In the genomic region with DNA sequence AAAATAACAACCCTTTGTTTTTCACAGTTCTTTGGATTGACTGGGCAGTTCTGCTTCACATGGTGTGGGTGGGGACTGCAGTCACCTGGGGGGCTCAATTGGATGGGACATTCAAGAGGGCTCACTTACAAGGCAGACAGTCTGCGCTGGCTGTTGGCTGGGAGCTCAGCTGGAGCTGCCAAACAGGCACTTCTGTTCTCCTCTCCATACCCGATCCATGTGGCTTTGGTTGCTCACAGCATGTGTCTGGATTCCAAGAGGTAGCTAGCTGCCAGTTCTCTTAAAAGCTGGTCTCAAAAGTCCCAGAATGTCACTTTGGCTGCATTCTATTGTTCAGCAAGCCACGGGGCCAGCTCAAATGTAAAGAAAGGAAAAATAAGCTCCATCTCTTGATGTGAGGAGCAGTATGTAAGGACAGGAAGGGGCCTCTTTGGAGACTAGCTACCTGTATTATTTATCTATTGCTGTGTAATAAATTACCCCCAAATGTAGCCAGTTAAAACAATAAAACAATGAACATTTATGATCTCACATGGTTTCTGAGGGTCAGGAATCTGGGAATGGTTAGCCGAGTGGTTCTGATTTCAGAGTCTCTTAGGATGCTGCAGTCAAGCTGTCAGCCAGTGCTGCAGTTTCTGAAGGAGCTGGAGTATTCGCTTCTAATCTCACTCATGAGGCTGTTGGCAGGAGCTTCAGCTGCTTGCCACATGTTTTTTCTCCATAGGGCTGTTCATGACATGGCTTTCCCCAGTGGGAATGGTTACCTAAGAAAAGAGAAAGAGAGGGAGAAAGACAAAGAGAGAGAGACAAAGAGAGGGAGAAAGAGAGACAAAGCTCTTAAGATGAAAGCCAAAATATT, we compare ENCODE assay signal across 12 cellular contexts.
A peak's percentile ranks its signal among the peaks of the same experiment; 100 is the strongest.
DNase-seq lines count a peak whose midpoint lies in the region; ATAC-seq and TF ChIP-seq lines count a peak whose summit lies in the region.
"Had no signal": no experiment of that assay in that cellular context is flagged by ENCODE, and none has a peak within 500 bp of the region (broad histone marks: within the 10 kb centered on the region; RNA-seq: fewer than 3 reads in every experiment).

No MANE protein-coding gene starts in this region.

- WGBS in transverse colon (ENCODE audit: low coverage in 1 of 2), 2 donors: 33 to 42% methylated on average over 1 to 5 of the region's 5 CpGs

- intact Hi-C loops in transverse colon (cut with DNase I; ENCODE audit: low total_unique reads): no loop called here

- no peaks in the 10 kb centered on the region for H3K36me3 ChIP-seq in transverse colon
- H3K36me3 ChIP-seq: breast epithelium had no signal

- H3K4me1 ChIP-seq in transverse colon: peaks cover 0 to 5% (median 0%) of the 10 kb centered on the region in 4 donors
- H3K4me1 ChIP-seq: breast epithelium had no signal

- in situ Hi-C loops in astrocyte of the cerebellum (cut with HindIII; ENCODE audit: low sequenced_read_pairs) (no loop called here), transverse colon (cut with MboI; ENCODE audit: low pct_ligation_motif_present in 1 of 4, low pct_unique_long_range_greater_than_20kb in 1 of 4, low sequenced_read_pairs in 3 of 4) (no loop called here)

- H3K9me3 ChIP-seq in transverse colon: no peaks in the 10 kb centered on the region
- H3K9me3 ChIP-seq: breast epithelium had no signal

- H3K27me3 ChIP-seq in transverse colon: no peaks in the 10 kb centered on the region
- H3K27me3 ChIP-seq: breast epithelium had no signal

- ATAC-seq in GM18517 (IDR thresholded peaks at IDR 0.05; ENCODE audit: unreplicated experiment): no peak

- peak overlapping the region in 3 of 4 donors; percentile 23 to 46 (median 28) for H3K27ac ChIP-seq in transverse colon

- no peak for TF ChIP-seq POLR2A in transverse colon (IDR thresholded peaks at IDR 0.05)

- H3K4me3 ChIP-seq in astrocyte of the cerebellum (ENCODE audit: low read depth, low read length) (no peak overlapping the region), transverse colon (no peak overlapping the region)
- H3K4me3 ChIP-seq: breast epithelium had no signal

- DNase-seq in NCI-H2171 treated with DMSO at 0.1 percent for 48 hours (lab: John Stamatoyannopoulos, UW) (peak; percentile 4), NCI-H2171 (lab: John Stamatoyannopoulos, UW) (no peak), astrocyte of the cerebellum (ENCODE audit: low read depth) (peak; percentile 37), iPS-NIHi7 (ENCODE audit: extremely low spot score) (peak; percentile 43), transverse colon (no peak), amniotic stem cell (lab: John Stamatoyannopoulos, UW) (no peak), SKM-1 (lab: John Stamatoyannopoulos, UW; ENCODE audit: unreplicated experiment) (no peak)
- DNase-seq: ACHN; activated T-cell treated with anti-CD3 and anti-CD28 coated beads, Interleukin-2, amount 50 U/mL, for 24 hours; Karpas-422 had no signal

- TF ChIP-seq CTCF in astrocyte of the cerebellum (IDR thresholded peaks at IDR 0.05; ENCODE audit: low read depth, low read length, missing control alignments) (no peak), transverse colon (IDR thresholded peaks at IDR 0.05) (no peak)

- no peak for TF ChIP-seq EP300 in transverse colon (IDR thresholded peaks at IDR 0.05; ENCODE audit: low read depth)

Comparison
In these comparisons a context has a peak if more than half of its experiments do, and no peak if none do; other contexts are left out.
1. DNase-seq: peak in NCI-H2171 treated with DMSO at 0.1 percent for 48 hours (single experiment), astrocyte of the cerebellum (single experiment) and iPS-NIHi7 (single experiment); none in NCI-H2171 (single experiment), transverse colon (single experiment), amniotic stem cell (single experiment) and SKM-1 (single experiment).